In genomic region chr6:36598739-36599318, GRCh38 we compare ENCODE assay signal across 1 cellular context.
TF ChIP-seq lines count a peak whose summit lies in the region.

No MANE protein-coding gene starts in this region.

TF ChIP-seq in K562, 482 proteins besides CTCF, POLR2A, EP300 and RAD21 (continued from another document):
- TF ChIP-seq MITF (IDR thresholded peaks at IDR 0.05) (no peak), PREB (CRISPR knock-in tag; IDR thresholded peaks at IDR 0.05) (no peak), SP1 (CRISPR knock-in tag; IDR thresholded peaks at IDR 0.05) (peak; percentile 17; the same call in 1 of the 2 replicates), HMGXB4 (CRISPR knock-in tag; IDR thresholded peaks at IDR 0.05) (no peak), HDAC6 (IDR thresholded peaks at IDR 0.05; ENCODE audit: low read depth, low read length) (no peak), ZNF124 (CRISPR knock-in tag; IDR thresholded peaks at IDR 0.05) (no peak), TSC22D4 (tag; IDR thresholded peaks at IDR 0.05) (no peak), MEF2D (tag; conservative IDR thresholded peaks at IDR 0.05; ENCODE audit: low read depth) (no peak), KAT7 (CRISPR knock-in tag; IDR thresholded peaks at IDR 0.05; ENCODE audit: borderline replicate concordance) (no peak), AFF1 (IDR thresholded peaks at IDR 0.05; ENCODE audit: low read depth in 1 of 2, partially characterized antibody in 2 of 2) (no peak), ZNF444 (CRISPR knock-in tag; IDR thresholded peaks at IDR 0.05) (no peak), ZNF511 (CRISPR knock-in tag; IDR thresholded peaks at IDR 0.05) (no peak), HDAC1 (IDR thresholded peaks at IDR 0.05) (0 out of 4 replicates have a peak, but pooled peaks of 1 of the 2 experiments have one; percentile 21), POLR2B (IDR thresholded peaks at IDR 0.05; ENCODE audit: low read depth, partially characterized antibody) (peak; percentile 44)
TF ChIP-seq in K562: peak in this region for 16.
